25 cellular contexts compared by ENCODE assay signal in the genomic region with DNA sequence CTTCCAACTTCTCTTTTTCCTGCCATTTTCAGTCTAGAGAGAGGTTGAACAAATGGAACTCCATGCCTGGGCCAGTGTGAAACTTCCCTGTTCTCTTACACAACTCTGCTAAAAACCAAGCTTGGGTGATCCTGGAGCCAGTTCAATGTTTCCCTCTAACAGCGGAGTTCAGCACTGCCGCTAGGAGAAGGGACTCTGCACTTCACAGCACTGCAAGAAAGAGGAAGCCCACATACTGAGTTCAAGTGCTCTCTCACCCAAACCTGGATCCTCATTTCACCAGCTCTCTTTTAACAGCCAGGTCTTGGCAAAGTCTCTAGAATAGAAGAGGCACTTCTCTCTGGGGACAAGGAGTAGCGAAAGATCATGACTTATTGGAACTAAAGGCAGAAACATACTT. TPM values are rescaled to one million over a fixed set of nuclear protein-coding genes. Genes with fewer than 3 reads are reported as not detected.
DNase-seq lines count a peak whose midpoint lies in the region; ATAC-seq and TF ChIP-seq lines count a peak whose summit lies in the region.
"Had no signal": no experiment of that assay in that cellular context is flagged by ENCODE, and none has a peak within 500 bp of the region (broad histone marks: within the 10 kb centered on the region; RNA-seq: fewer than 3 reads in every experiment).

No MANE protein-coding gene starts in this region.

- peak; percentile 39 to 43 for ATAC-seq in stimulated activated naive B cell treated with anti-CD40 and anti-IgM and Interleukin-4, amounts not matched to agents 10 μg/mL and 1 μg/mL and 100 μg/mL, for 72 hours (replicated peaks)
- ATAC-seq: stimulated activated naive CD8-positive, alpha-beta T cell treated with anti-CD3 and anti-CD28 coated beads, Interleukin-15, Interleukin-2, amounts not matched to agents 100 U/mL and 50 U/mL, for 24 hours had no signal

- no peaks in the 10 kb centered on the region for H3K9me3 Mint-ChIP-seq in H9
- H3K9me3 Mint-ChIP-seq in stimulated activated naive B cell treated with anti-CD40 and anti-IgM and Interleukin-4, amounts not matched to agents 10 μg/mL and 1 μg/mL and 100 μg/mL, for 72 hours, result no peaks in the 10 kb centered on the region
- H3K9me3 Mint-ChIP-seq: activated naive CD4-positive, alpha-beta T cell treated with anti-CD3 and anti-CD28 coated beads for 36 hours; CD4-positive, alpha-beta T cell had no signal

- H3K27me3 ChIP-seq in H9 (ENCODE audit: insufficient read depth, low read length), result no peaks in the 10 kb centered on the region
- H3K27me3 ChIP-seq: Peyer's patch, sigmoid colon, SJCRH30 had no signal

- H3K14ac ChIP-seq in H9 (ENCODE audit: insufficient read depth, low read length), result no peak overlapping the region

- no peaks in the 10 kb centered on the region for H4K20me1 ChIP-seq in H9 (ENCODE audit: control insufficient read depth, insufficient read depth, insufficient read length)

- no peak overlapping the region for H3K27ac Mint-ChIP-seq in H9
- H3K27ac Mint-ChIP-seq in stimulated activated naive B cell treated with anti-CD40 and anti-IgM and Interleukin-4, amounts not matched to agents 10 μg/mL and 1 μg/mL and 100 μg/mL, for 72 hours, result no peak overlapping the region
- H3K27ac Mint-ChIP-seq: activated naive CD4-positive, alpha-beta T cell treated with anti-CD3 and anti-CD28 coated beads for 36 hours; CD4-positive, alpha-beta T cell had no signal

- peaks cover 9% of the 10 kb centered on the region for H3K27me3 Mint-ChIP-seq in H9 (ENCODE audit: low read depth)
- H3K27me3 Mint-ChIP-seq in stimulated activated naive B cell treated with anti-CD40 and anti-IgM and Interleukin-4, amounts not matched to agents 10 μg/mL and 1 μg/mL and 100 μg/mL, for 72 hours, result peaks cover 24 to 26% of the 10 kb centered on the region in 2 donors

- no peak for DNase-seq in H9
- peak; percentile 71 for DNase-seq in NB4 (ENCODE audit: low read depth)
- peak; percentile 26 for DNase-seq in globus pallidus (ENCODE audit: low spot score)
- no peak for DNase-seq in stimulated activated naive B cell treated with anti-CD40 and anti-IgM and Interleukin-4, amounts not matched to agents 10 μg/mL and 1 μg/mL and 100 μg/mL, for 72 hours
- DNase-seq in HK-2 (ENCODE audit: unreplicated experiment), result no peak
- DNase-seq in DMS53 (lab: John Stamatoyannopoulos, UW), result no peak
- no peak for DNase-seq in GOT3 (lab: John Stamatoyannopoulos, UW)
- DNase-seq: activated CD4-positive, alpha-beta T cell treated with anti-CD3 and anti-CD28 coated beads for 48 hours; activated naive CD4-positive, alpha-beta T cell treated with anti-CD3 and anti-CD28 coated beads for 36 hours; CD4-positive, alpha-beta T cell; cortex of kidney; esophagus squamous epithelium; Karpas-422; mammary epithelial cell; NCI-H1092 treated with DMSO at 0.1 percent for 48 hours; NCI-H2081; NCI-H510A treated with DMSO at 0.1 percent for 48 hours; Peyer's patch; sigmoid colon; SJCRH30; stimulated activated naive CD8-positive, alpha-beta T cell treated with anti-CD3 and anti-CD28 coated beads, Interleukin-15, Interleukin-2, amounts not matched to agents 100 U/mL and 50 U/mL, for 24 hours had no signal

- H2BK120ac ChIP-seq in H9 (ENCODE audit: low read depth, low read length, poor library complexity, severe bottlenecking), result no peak overlapping the region

- no peak overlapping the region for H2BK15ac ChIP-seq in H9 (ENCODE audit: low read depth, low read length)

- H2BK5ac ChIP-seq in H9 (ENCODE audit: insufficient read length, low read length), result no peak overlapping the region

- no CpG with 5 or more reads among the region's 3 CpGs for WGBS in H9 (ENCODE audit: extremely low coverage, insufficient read length, low lambda C conversion rate)

- TF ChIP-seq POLR2A in NB4 (IDR thresholded peaks at IDR 0.05; ENCODE audit: extremely low read depth, insufficient read length), result no peak

- H3T11ph ChIP-seq in H9 (ENCODE audit: low read length), result no peak overlapping the region

- no peaks in the 10 kb centered on the region for H3K23me2 ChIP-seq in H9 (ENCODE audit: insufficient read length, low read depth, low read length, poor library complexity, severe bottlenecking)

- H2BK20ac ChIP-seq in H9 (ENCODE audit: low read depth, low read length, poor library complexity, severe bottlenecking), result no peak overlapping the region

- TF ChIP-seq CTCF in H9 (conservative IDR thresholded peaks at IDR 0.05) (0 out of 3 replicates have a peak, but pooled peaks have one; percentile 18), NB4 (IDR thresholded peaks at IDR 0.05; ENCODE audit: low read depth, low read length) (peak; percentile 19)

- no peaks in the 10 kb centered on the region for H3K79me1 ChIP-seq in H9 (ENCODE audit: insufficient read depth, low read depth, low read length, poor library complexity, severe bottlenecking)

- no peaks in the 10 kb centered on the region for H3K79me2 ChIP-seq in H9 (ENCODE audit: insufficient read depth, low read length)

- no peak overlapping the region for H3K4me3 Mint-ChIP-seq in H9
- no peak overlapping the region for H3K4me3 Mint-ChIP-seq in stimulated activated naive B cell treated with anti-CD40 and anti-IgM and Interleukin-4, amounts not matched to agents 10 μg/mL and 1 μg/mL and 100 μg/mL, for 72 hours
- H3K4me3 Mint-ChIP-seq: activated naive CD4-positive, alpha-beta T cell treated with anti-CD3 and anti-CD28 coated beads for 36 hours; CD4-positive, alpha-beta T cell had no signal

- no peak overlapping the region for H3K4me3 ChIP-seq in NB4 (ENCODE audit: low read depth, low read length)
- H3K4me3 ChIP-seq: esophagus squamous epithelium, Peyer's patch, sigmoid colon, SJCRH30, thoracic aorta had no signal

- no peak overlapping the region for H4K8ac ChIP-seq in H9 (replicated peaks; ENCODE audit: insufficient read length, low read depth, low read length)

- no peak overlapping the region for H3K18ac ChIP-seq in H9 (ENCODE audit: insufficient read length, low read depth, low read length)

- no peak overlapping the region for H4K91ac ChIP-seq in H9 (ENCODE audit: insufficient read length, low read depth, low read length)

- H4K5ac ChIP-seq in H9 (ENCODE audit: insufficient read length, low read depth, low read length), result no peak overlapping the region

- H3K56ac ChIP-seq in H9 (ENCODE audit: insufficient read length, low read depth, low read length), result no peak overlapping the region

- no peaks in the 10 kb centered on the region for H3K36me3 Mint-ChIP-seq in H9 (ENCODE audit: insufficient read depth in 1 of 3, low read depth in 3 of 3)
- no peaks in the 10 kb centered on the region for H3K36me3 Mint-ChIP-seq in stimulated activated naive B cell treated with anti-CD40 and anti-IgM and Interleukin-4, amounts not matched to agents 10 μg/mL and 1 μg/mL and 100 μg/mL, for 72 hours

- H3K4me2 ChIP-seq in H9 (ENCODE audit: insufficient read depth, insufficient read length, low read length), result no peak overlapping the region

- H2AK5ac ChIP-seq in H9 (ENCODE audit: insufficient read length, low read length), result no peak overlapping the region

- no peaks in the 10 kb centered on the region for H3K9me3 ChIP-seq in H9 (ENCODE audit: control insufficient read depth, low read depth, low read length)
- H3K9me3 ChIP-seq: esophagus squamous epithelium, Peyer's patch, sigmoid colon, SJCRH30, thoracic aorta had no signal

- H3K23ac ChIP-seq in H9 (ENCODE audit: insufficient read length, low read depth, low read length), result no peak overlapping the region

- H3K4ac ChIP-seq in H9 (ENCODE audit: low read depth, low read length), result no peak overlapping the region

- no peak overlapping the region for H2AFZ ChIP-seq in H9 (ENCODE audit: low read length)

- no peaks in the 10 kb centered on the region for H3K4me1 ChIP-seq in H9 (ENCODE audit: insufficient read depth, low read length)
- H3K4me1 ChIP-seq: esophagus squamous epithelium, Peyer's patch, sigmoid colon, SJCRH30 had no signal

- H3K9ac ChIP-seq in H9 (ENCODE audit: extremely low read depth, insufficient read length, low read length), result no peak overlapping the region

- H3K27ac ChIP-seq in H9 (ENCODE audit: insufficient read length, low read depth, low read length), result no peak overlapping the region
- H3K27ac ChIP-seq: esophagus squamous epithelium, Peyer's patch, sigmoid colon, SJCRH30, thoracic aorta had no signal

- H2BK12ac ChIP-seq in H9 (ENCODE audit: insufficient read length, low read depth, low read length), result no peak overlapping the region

- H3K4me1 Mint-ChIP-seq in H9, result peaks cover 6 to 13% of the 10 kb centered on the region in 2 experiments
- H3K4me1 Mint-ChIP-seq in stimulated activated naive B cell treated with anti-CD40 and anti-IgM and Interleukin-4, amounts not matched to agents 10 μg/mL and 1 μg/mL and 100 μg/mL, for 72 hours, result no peaks in the 10 kb centered on the region

RNA-seq across cellular contexts. Expression of gene FOXI2, which starts 18.8 kb away (rescaled TPM):
- 0.29 and 0.42 TPM in 2 replicates for total RNA-seq in H9 (2021)
- total RNA-seq: activated naive CD4-positive, alpha-beta T cell treated with anti-CD3 and anti-CD28 coated beads for 36 hours; bronchial epithelial cell; CD4-positive, alpha-beta T cell; frontal cortex; mammary epithelial cell; SJCRH30; T-helper 1 cell treated with Interleukin-12 subunit alpha and Interleukin-12 subunit beta and Interleukin-4 antibody, amounts not matched to agents 30 ng/mL and 1 ng/mL, for 36 hours had no signal

Comparison
In these comparisons a context has a peak if more than half of its experiments do, and no peak if none do; other contexts are left out.
1. DNase-seq: peak in NB4 (single experiment) and globus pallidus (single experiment); none in H9 (single experiment), stimulated activated naive B cell treated with anti-CD40 and anti-IgM and Interleukin-4, amounts not matched to agents 10 μg/mL and 1 μg/mL and 100 μg/mL, for 72 hours (single experiment), HK-2 (single experiment), DMS53 (single experiment) and GOT3 (single experiment).